Comparison of ENCODE assay signal across 23 cellular contexts in the genomic region with DNA sequence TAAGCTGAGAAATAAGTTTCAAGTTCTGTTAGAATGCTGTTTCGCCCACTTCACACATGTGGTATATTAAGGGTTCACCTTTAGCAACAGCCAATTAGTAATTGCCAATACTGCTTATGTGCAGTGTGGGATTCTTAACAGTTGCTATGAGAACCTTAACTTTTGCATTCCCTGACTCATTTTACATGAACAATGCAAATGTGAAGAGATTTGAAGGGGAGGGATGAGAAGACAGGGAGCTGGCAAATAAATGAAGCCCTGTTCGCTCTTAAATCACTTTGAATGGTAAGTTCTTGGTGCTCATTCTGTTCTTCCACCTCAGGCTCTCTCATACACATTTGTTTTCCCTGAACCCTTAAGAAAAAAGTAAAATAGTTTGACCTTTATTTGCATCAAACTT.
"Had no signal": no experiment of that assay in that cellular context is flagged by ENCODE, and none has a peak within 500 bp of the region (broad histone marks: within the 10 kb centered on the region; RNA-seq: fewer than 3 reads in every experiment).

No MANE protein-coding gene starts in this region.

- DNase-seq: activated CD4-positive, alpha-beta memory T cell treated with anti-CD3 and anti-CD28 coated beads for 36 hours; activated CD4-positive, alpha-beta T cell treated with anti-CD3 and anti-CD28 coated beads, Interleukin-2, amount 10 ng/mL, durations not matched to agents 7 days and 5 days; activated CD4-positive, CD25-positive, alpha-beta regulatory T cell; activated effector memory CD4-positive, alpha-beta T cell treated with anti-CD3 and anti-CD28 coated beads, Interleukin-2, amount 50 U/mL, for 16 hours; activated naive CD4-positive, alpha-beta T cell treated with Interleukin-2 at 50 U/mL for 16 hours; activated naive CD8-positive, alpha-beta T cell treated with anti-CD3 and anti-CD28 coated beads, Interleukin-2, amount 50 U/mL, for 24 hours; activated T-cell treated with anti-CD3 and anti-CD28 coated beads for 4 hours; amniotic stem cell; brain microvascular endothelial cell; NCI-H1105 treated with DMSO at 0.1 percent for 48 hours; NCI-H1436 treated with DMSO at 0.1 percent for 48 hours; NCI-H187; NCI-H2081; NCI-H510A treated with DMSO at 0.1 percent for 48 hours; NK-92 treated with Interleukin-12 subunit alpha and Interleukin-12 subunit beta, amount 100 ng/mL, for 24 hours; OCI-M1; T-cell had no signal

- H3K36me3 ChIP-seq: cardiac muscle cell had no signal

- H3K27ac ChIP-seq: brain microvascular endothelial cell, cardiac muscle cell, VCaP had no signal

- H3K4me3 Mint-ChIP-seq: activated CD4-positive, alpha-beta memory T cell treated with anti-CD3 and anti-CD28 coated beads for 36 hours; activated CD4-positive, alpha-beta T cell treated with anti-CD3 and anti-CD28 coated beads, Interleukin-2, amount 10 ng/mL, durations not matched to agents 7 days and 5 days; activated naive CD8-positive, alpha-beta T cell treated with anti-CD3 and anti-CD28 coated beads, Interleukin-2, amount 50 U/mL, for 24 hours; T-cell had no signal

- H3K9me3 Mint-ChIP-seq: activated CD4-positive, alpha-beta memory T cell treated with anti-CD3 and anti-CD28 coated beads for 36 hours; activated CD4-positive, alpha-beta T cell treated with anti-CD3 and anti-CD28 coated beads, Interleukin-2, amount 10 ng/mL, durations not matched to agents 7 days and 5 days; activated naive CD4-positive, alpha-beta T cell treated with anti-CD3 and anti-CD28 coated beads, Interleukin-2, amount 50 U/mL, for 72 hours; activated naive CD8-positive, alpha-beta T cell treated with anti-CD3 and anti-CD28 coated beads, Interleukin-2, amount 50 U/mL, for 24 hours; T-cell had no signal

- H3K27ac Mint-ChIP-seq: activated CD4-positive, alpha-beta memory T cell treated with anti-CD3 and anti-CD28 coated beads for 36 hours; activated CD4-positive, alpha-beta T cell treated with anti-CD3 and anti-CD28 coated beads, Interleukin-2, amount 10 ng/mL, durations not matched to agents 7 days and 5 days; activated naive CD4-positive, alpha-beta T cell treated with anti-CD3 and anti-CD28 coated beads, Interleukin-2, amount 50 U/mL, for 72 hours; activated naive CD8-positive, alpha-beta T cell treated with anti-CD3 and anti-CD28 coated beads, Interleukin-2, amount 50 U/mL, for 24 hours; T-cell had no signal

- H3K27me3 Mint-ChIP-seq: activated CD4-positive, alpha-beta memory T cell treated with anti-CD3 and anti-CD28 coated beads for 36 hours; activated CD4-positive, alpha-beta T cell treated with anti-CD3 and anti-CD28 coated beads, Interleukin-2, amount 10 ng/mL, durations not matched to agents 7 days and 5 days; activated naive CD8-positive, alpha-beta T cell treated with anti-CD3 and anti-CD28 coated beads, Interleukin-2, amount 50 U/mL, for 24 hours; T-cell had no signal

- ATAC-seq: activated naive CD4-positive, alpha-beta T cell treated with anti-CD3 and anti-CD28 coated beads, Interleukin-2, amount 50 U/mL, for 72 hours; activated naive CD8-positive, alpha-beta T cell treated with anti-CD3 and anti-CD28 coated beads, Interleukin-2, amount 50 U/mL, for 24 hours; Panc1; Right ventricle myocardium inferior; T-cell had no signal

- H3K4me3 ChIP-seq: cardiac muscle cell, SK-N-MC had no signal

- H3K27me3 ChIP-seq: brain microvascular endothelial cell, cardiac muscle cell had no signal
